ENCODE assay signal across 17 cellular contexts in genomic region chr5:73151733-73152410, GRCh38. TPM values are rescaled to one million over a fixed set of nuclear protein-coding genes. Genes with fewer than 3 reads are reported as not detected.
A peak's percentile ranks its signal among the peaks of the same experiment; 100 is the strongest.
DNase-seq lines count a peak whose midpoint lies in the region; ATAC-seq and TF ChIP-seq lines count a peak whose summit lies in the region.
"Had no signal": no experiment of that assay in that cellular context is flagged by ENCODE, and none has a peak within 500 bp of the region (broad histone marks: within the 10 kb centered on the region; RNA-seq: fewer than 3 reads in every experiment).

No MANE protein-coding gene starts in this region.

- TF ChIP-seq CTCF in astrocyte of the spinal cord (IDR thresholded peaks at IDR 0.05; ENCODE audit: low read depth, low read length), result no peak

- H3K4me3 ChIP-seq in astrocyte of the spinal cord (ENCODE audit: low read depth, low read length), result no peak overlapping the region
- H3K4me3 ChIP-seq: MG63 had no signal

- ATAC-seq in Right ventricle myocardium inferior, result no peak
- ATAC-seq in GM19397 (IDR thresholded peaks at IDR 0.05; ENCODE audit: unreplicated experiment), result no peak

- H3K27me3 Mint-ChIP-seq in activated T-helper 2 cell treated with anti-CD3 and anti-CD28 coated beads, Interferon-gamma antibody, Interleukin-2, Interleukin-4, amounts not matched to agents 10 μg/mL and 5 μg/mL and 100 μg/mL, durations not matched to agents 14 hours and 24 hours and 36 hours (ENCODE audit: low read depth), result peaks cover 85% of the 10 kb centered on the region

- intact Hi-C loops in Right ventricle myocardium inferior (cut with DNase I), result no loop called here
- intact Hi-C loops in activated T-helper 2 cell treated with anti-CD3 and anti-CD28 coated beads, Interferon-gamma antibody, Interleukin-2, Interleukin-4, amounts not matched to agents 10 μg/mL and 5 μg/mL and 100 μg/mL, durations not matched to agents 14 hours and 24 hours and 36 hours (cut with micrococcal nuclease), result no loop called here

- no peak overlapping the region for H3K4me3 Mint-ChIP-seq in activated T-helper 2 cell treated with anti-CD3 and anti-CD28 coated beads, Interferon-gamma antibody, Interleukin-2, Interleukin-4, amounts not matched to agents 10 μg/mL and 5 μg/mL and 100 μg/mL, durations not matched to agents 14 hours and 24 hours and 36 hours (ENCODE audit: low read depth)

- no peak overlapping the region for H3K27ac Mint-ChIP-seq in activated T-helper 2 cell treated with anti-CD3 and anti-CD28 coated beads, Interferon-gamma antibody, Interleukin-2, Interleukin-4, amounts not matched to agents 10 μg/mL and 5 μg/mL and 100 μg/mL, durations not matched to agents 14 hours and 24 hours and 36 hours

- H3K36me3 Mint-ChIP-seq in activated T-helper 2 cell treated with anti-CD3 and anti-CD28 coated beads, Interferon-gamma antibody, Interleukin-2, Interleukin-4, amounts not matched to agents 10 μg/mL and 5 μg/mL and 100 μg/mL, durations not matched to agents 14 hours and 24 hours and 36 hours (ENCODE audit: low read depth), result no peaks in the 10 kb centered on the region

- H3K9me3 Mint-ChIP-seq in activated T-helper 2 cell treated with anti-CD3 and anti-CD28 coated beads, Interferon-gamma antibody, Interleukin-2, Interleukin-4, amounts not matched to agents 10 μg/mL and 5 μg/mL and 100 μg/mL, durations not matched to agents 14 hours and 24 hours and 36 hours, result no peaks in the 10 kb centered on the region

- H3K4me1 Mint-ChIP-seq in activated T-helper 2 cell treated with anti-CD3 and anti-CD28 coated beads, Interferon-gamma antibody, Interleukin-2, Interleukin-4, amounts not matched to agents 10 μg/mL and 5 μg/mL and 100 μg/mL, durations not matched to agents 14 hours and 24 hours and 36 hours (ENCODE audit: low read depth), result no peaks in the 10 kb centered on the region

- DNase-seq in NCI-H146 (lab: John Stamatoyannopoulos, UW), result peak; percentile 23
- DNase-seq in astrocyte of the spinal cord (ENCODE audit: low read depth, low spot score), result peak; percentile 73
- peak; percentile 68 for DNase-seq in islet precursor cell
- no peak for DNase-seq in activated naive CD4-positive, alpha-beta T cell (lab: John Stamatoyannopoulos, UW)
- DNase-seq in Right ventricle myocardium inferior (ENCODE audit: missing footprints), result no peak
- DNase-seq in activated T-helper 2 cell treated with anti-CD3 and anti-CD28 coated beads, Interferon-gamma antibody, Interleukin-2, Interleukin-4, amounts not matched to agents 10 μg/mL and 5 μg/mL and 100 μg/mL, durations not matched to agents 14 hours and 24 hours and 36 hours (ENCODE audit: low spot score), result no peak
- DNase-seq: AML-193, GDM1, Kasumi-1, MG63, NCI-H1048, NCI-H1436, NCI-H2029 treated with DMSO at 0.1 percent for 48 hours, NCI-H2171, NCI-H526 had no signal

- in situ Hi-C loops in astrocyte of the spinal cord (cut with HindIII; ENCODE audit: low sequenced_read_pairs), result no loop called here

RNA-seq across cellular contexts. Expression of gene TMEM174, which starts 21.1 kb away (rescaled TPM):
- total RNA-seq in Right ventricle myocardium inferior, result not detected
- not detected in 2 replicates for total RNA-seq in activated T-helper 2 cell treated with anti-CD3 and anti-CD28 coated beads, Interferon-gamma antibody, Interleukin-2, Interleukin-4, amounts not matched to agents 10 μg/mL and 5 μg/mL and 100 μg/mL, durations not matched to agents 14 hours and 24 hours and 36 hours
- total RNA-seq: PC-3 had no signal

RNA-seq across cellular contexts. Expression of gene TMEM171, which starts 31.5 kb away (rescaled TPM):
- not detected for total RNA-seq in Right ventricle myocardium inferior
- total RNA-seq in activated T-helper 2 cell treated with anti-CD3 and anti-CD28 coated beads, Interferon-gamma antibody, Interleukin-2, Interleukin-4, amounts not matched to agents 10 μg/mL and 5 μg/mL and 100 μg/mL, durations not matched to agents 14 hours and 24 hours and 36 hours, result not detected in 2 replicates

Comparison
In these comparisons a context has a peak if more than half of its experiments do, and no peak if none do; other contexts are left out.
1. DNase-seq: peak in NCI-H146 (single experiment), astrocyte of the spinal cord (single experiment) and islet precursor cell (single experiment); none in activated naive CD4-positive, alpha-beta T cell (0 of 4), Right ventricle myocardium inferior (single experiment) and activated T-helper 2 cell treated with anti-CD3 and anti-CD28 coated beads, Interferon-gamma antibody, Interleukin-2, Interleukin-4, amounts not matched to agents 10 μg/mL and 5 μg/mL and 100 μg/mL, durations not matched to agents 14 hours and 24 hours and 36 hours (single experiment).